In the genomic region with DNA sequence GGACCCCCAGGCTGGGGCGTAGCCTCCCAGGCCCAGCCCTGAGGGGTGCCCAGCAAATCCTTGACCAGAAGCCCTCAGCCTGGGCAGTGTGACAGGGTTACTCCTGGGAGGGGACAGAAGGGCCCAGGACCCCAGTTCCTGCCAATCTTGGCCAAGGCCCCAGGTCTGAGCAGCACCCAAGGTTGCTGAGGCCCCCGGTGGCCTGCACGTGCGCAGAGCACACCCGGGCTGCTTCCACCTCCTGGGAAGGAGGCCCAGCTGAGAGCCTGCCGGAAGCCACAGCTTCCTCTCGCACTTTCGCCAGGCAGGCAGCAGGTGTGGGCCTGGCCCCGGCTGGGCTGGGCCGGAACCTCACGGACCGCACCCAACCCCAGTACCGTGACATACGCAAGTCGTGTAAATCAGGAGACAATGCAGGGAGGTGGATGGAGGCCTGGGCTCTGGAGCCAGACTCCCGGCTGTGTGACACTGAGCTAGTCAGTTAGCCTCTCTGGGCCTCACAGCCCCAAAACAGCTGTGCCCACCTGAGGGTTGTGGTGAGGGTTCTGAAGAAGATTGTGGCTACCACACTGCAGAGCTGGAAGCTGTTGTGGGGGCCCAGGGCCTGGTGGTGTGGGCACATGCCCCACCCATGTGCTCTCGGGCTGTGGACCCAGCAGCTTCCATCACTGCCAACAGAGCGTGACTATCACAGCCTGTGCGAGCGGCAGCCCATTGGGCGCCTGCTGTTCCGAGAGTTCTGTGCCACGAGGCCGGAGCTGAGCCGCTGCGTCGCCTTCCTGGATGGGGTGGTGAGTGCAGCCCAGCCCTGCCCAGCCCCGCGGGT, we compare ENCODE assay signal across 9 cellular contexts. TPM values are rescaled to one million over a fixed set of nuclear protein-coding genes. Genes with fewer than 3 reads are reported as not detected.
A peak's percentile ranks its signal among the peaks of the same experiment; 100 is the strongest.
DNase-seq lines count a peak whose midpoint lies in the region; ATAC-seq and TF ChIP-seq lines count a peak whose summit lies in the region.
"Had no signal": no experiment of that assay in that cellular context is flagged by ENCODE, and none has a peak within 500 bp of the region (broad histone marks: within the 10 kb centered on the region; RNA-seq: fewer than 3 reads in every experiment).

No MANE protein-coding gene starts in this region.

- POLR2A ChIA-PET in activated CD4-positive, alpha-beta memory T cell treated with anti-CD3 and anti-CD28 coated beads, Interleukin-2, amount 10 ng/mL, durations not matched to agents 7 days and 5 days (lab: Charles Lee) = interaction anchor here (0.7 to 14.9 kb wide), 17 partner anchors 8 to 317 kb away, joined by 3 to 654 read pairs (median 6); partner anchors contain the start of genes F12, LMAN2, PDLIM7 and PRELID1

- H3K27ac ChIP-seq in heart right ventricle (peak overlapping the region in 6 of 10 donors; percentile 12 to 96 (median 38)), stomach (peak overlapping the region in 3 of 5 donors; percentile 5 to 98 (median 94)), breast epithelium (peak overlapping the region in 1 of 2 donors; percentile 54)

- no peak for TF ChIP-seq CTCF in heart right ventricle (IDR thresholded peaks at IDR 0.05)
- TF ChIP-seq CTCF in stomach (IDR thresholded peaks at IDR 0.05) = no peak
- no peak for TF ChIP-seq CTCF in breast epithelium (IDR thresholded peaks at IDR 0.05)

- H3K36me3 Mint-ChIP-seq in activated CD4-positive, alpha-beta memory T cell treated with anti-CD3 and anti-CD28 coated beads, Interleukin-2, amount 10 ng/mL, durations not matched to agents 7 days and 5 days (ENCODE audit: low read depth) = peaks cover 88% of the 10 kb centered on the region

- no peak for TF ChIP-seq EP300 in stomach (IDR thresholded peaks at IDR 0.05)

- no peaks in the 10 kb centered on the region for H3K27me3 ChIP-seq in heart right ventricle
- no peaks in the 10 kb centered on the region for H3K27me3 ChIP-seq in stomach
- H3K27me3 ChIP-seq in breast epithelium = no peaks in the 10 kb centered on the region

- H3K4me1 ChIP-seq in heart right ventricle (peaks cover 12 to 69% (median 38%) of the 10 kb centered on the region in 9 donors), stomach (peaks cover 19 to 70% (median 55%) of the 10 kb centered on the region in 4 donors), breast epithelium (peaks cover 5 to 17% of the 10 kb centered on the region in 2 donors)

- H3K9me3 ChIP-seq in heart right ventricle (no peaks in the 10 kb centered on the region), stomach (no peaks in the 10 kb centered on the region), breast epithelium (no peaks in the 10 kb centered on the region)

- H3K4me3 ChIP-seq in heart right ventricle (peak overlapping the region in 1 of 10 donors; percentile 31), stomach (peak overlapping the region in 2 of 4 donors; percentile 5 to 13), breast epithelium (no peak overlapping the region)

- no peak for TF ChIP-seq POLR2A in stomach (IDR thresholded peaks at IDR 0.05)
- no peak for TF ChIP-seq POLR2A in breast epithelium (IDR thresholded peaks at IDR 0.05)

- no peaks in the 10 kb centered on the region for H3K27me3 Mint-ChIP-seq in activated CD4-positive, alpha-beta memory T cell treated with anti-CD3 and anti-CD28 coated beads, Interleukin-2, amount 10 ng/mL, durations not matched to agents 7 days and 5 days

- H3K4me1 Mint-ChIP-seq in activated CD4-positive, alpha-beta memory T cell treated with anti-CD3 and anti-CD28 coated beads, Interleukin-2, amount 10 ng/mL, durations not matched to agents 7 days and 5 days = peaks cover 72% of the 10 kb centered on the region

- ATAC-seq in HG03442 (IDR thresholded peaks at IDR 0.05; ENCODE audit: unreplicated experiment) (peak; percentile 36), heart right ventricle (peak in 6 of 8 donors; percentile 6 to 34 (median 15))

- peak overlapping the region; percentile 93 for H3K27ac Mint-ChIP-seq in activated CD4-positive, alpha-beta memory T cell treated with anti-CD3 and anti-CD28 coated beads, Interleukin-2, amount 10 ng/mL, durations not matched to agents 7 days and 5 days
- H3K27ac Mint-ChIP-seq: nephron had no signal

- WGBS in heart right ventricle, 2 donors = 75 to 80% methylated on average over 29 of the region's 29 CpGs
- WGBS in stomach, 5 donors = 68 to 85% (median 73%) methylated on average over 6 to 29 of the region's 29 CpGs

- peak overlapping the region; percentile 91 for H3K4me3 Mint-ChIP-seq in activated CD4-positive, alpha-beta memory T cell treated with anti-CD3 and anti-CD28 coated beads, Interleukin-2, amount 10 ng/mL, durations not matched to agents 7 days and 5 days
- H3K4me3 Mint-ChIP-seq: nephron had no signal

- intact Hi-C loops in heart right ventricle (cut with DNase I) (loop anchor here in 1 of 10 donors (2.0 kb wide), 1 partner anchor 15 kb away; the partner anchor contains the start of gene PRR7), stomach (cut with DNase I; ENCODE audit: low total_unique reads) (no loop called here), breast epithelium (cut with DNase I; ENCODE audit: low total_unique reads) (no loop called here)

- CTCF ChIA-PET in activated CD4-positive, alpha-beta memory T cell treated with anti-CD3 and anti-CD28 coated beads, Interleukin-2, amount 10 ng/mL, durations not matched to agents 7 days and 5 days (lab: Charles Lee) = interaction anchor here (0.8 to 12.6 kb wide), 20 partner anchors 9 to 128 kb away, joined by 3 to 235 read pairs (median 5); partner anchors contain the start of genes PFN3, PRELID1 and RAB24

- no peaks in the 10 kb centered on the region for H3K9me3 Mint-ChIP-seq in activated CD4-positive, alpha-beta memory T cell treated with anti-CD3 and anti-CD28 coated beads, Interleukin-2, amount 10 ng/mL, durations not matched to agents 7 days and 5 days
- H3K9me3 Mint-ChIP-seq: nephron had no signal

- DNase-seq in SIG-M5 treated with dmso at 0.1 percent for 504 hours (lab: John Stamatoyannopoulos, UW; ENCODE audit: unreplicated experiment) = peak; percentile 36
- no peak for DNase-seq in SIG-M5 (lab: John Stamatoyannopoulos, UW)
- peak; percentile 89 for DNase-seq in activated CD4-positive, alpha-beta memory T cell treated with anti-CD3 and anti-CD28 coated beads, Interleukin-2, amount 10 ng/mL, durations not matched to agents 7 days and 5 days
- peak in 1 of 2 donors; percentile 44 for DNase-seq in heart right ventricle
- peak; percentile 55 for DNase-seq in stomach
- DNase-seq in breast epithelium (ENCODE audit: low spot score in 2 of 2) = no peak
- DNase-seq in NCI-H146 treated with DMSO at 0.1 percent for 48 hours (lab: John Stamatoyannopoulos, UW; ENCODE audit: unreplicated experiment) = no peak

- peaks cover 0 to 69% (median 31%) of the 10 kb centered on the region in 9 donors for H3K36me3 ChIP-seq in heart right ventricle
- H3K36me3 ChIP-seq in stomach = peaks cover 52 to 68% (median 64%) of the 10 kb centered on the region in 4 donors
- no peaks in the 10 kb centered on the region for H3K36me3 ChIP-seq in breast epithelium

RNA-seq across cellular contexts. Expression of gene GRK6, which starts 5.1 kb away (rescaled TPM):
- 100 to 1,000 TPM; 206 to 208 TPM for total RNA-seq in activated CD4-positive, alpha-beta memory T cell treated with anti-CD3 and anti-CD28 coated beads, Interleukin-2, amount 10 ng/mL, durations not matched to agents 7 days and 5 days
- total RNA-seq in heart right ventricle (10 to 100 TPM; 11.8 to 21.2 (median 15.2) TPM), stomach (10 to 100 TPM in 4 of 5 donors, 1 to 10 TPM in 1; 1.8 to 91.2 (median 19.1) TPM), breast epithelium (10 to 100 TPM; 21.3 to 25.0 (median 22.1) TPM)
- polyA plus RNA-seq in heart right ventricle (10 to 100 TPM in 1 of 2 donors, 1 to 10 TPM in 1; 6.7 to 22.9 TPM), stomach (10 to 100 TPM; 14.6 to 20.2 (median 16.2) TPM)

RNA-seq across cellular contexts. Expression of gene PRR7, which starts 15.1 kb away (rescaled TPM):
- total RNA-seq in activated CD4-positive, alpha-beta memory T cell treated with anti-CD3 and anti-CD28 coated beads, Interleukin-2, amount 10 ng/mL, durations not matched to agents 7 days and 5 days = 1 to 10 TPM; 4.9 to 5.8 TPM
- 1 to 10 TPM in 9 of 10 donors, under 1 TPM in 1; 0.97 to 2.9 (median 1.9) TPM for total RNA-seq in heart right ventricle
- polyA plus RNA-seq in heart right ventricle = 1 to 10 TPM; 1.8 to 2.7 TPM
- total RNA-seq in stomach = under 1 TPM in 1 of 5 donors, not detected in 4; 0.73 TPM
- polyA plus RNA-seq in stomach = 1 to 10 TPM in 2 of 3 donors, under 1 TPM in 1; 0.61 to 3.7 (median 1.5) TPM
- 1 to 10 TPM in 2 of 3 donors, under 1 TPM in 1; 0.48 to 2.0 (median 1.3) TPM for total RNA-seq in breast epithelium

RNA-seq across cellular contexts. Expression of gene F12, which starts 22.2 kb away (rescaled TPM):
- total RNA-seq in activated CD4-positive, alpha-beta memory T cell treated with anti-CD3 and anti-CD28 coated beads, Interleukin-2, amount 10 ng/mL, durations not matched to agents 7 days and 5 days = 1 to 10 TPM; 1.5 to 1.6 TPM
- total RNA-seq in heart right ventricle = under 1 TPM in 1 of 10 donors, not detected in 9; 0.25 TPM
- polyA plus RNA-seq in heart right ventricle = under 1 TPM; 0.28 to 0.37 TPM
- 10 to 100 TPM in 2 of 5 donors, not detected in 3; 52.4 to 68.3 TPM for total RNA-seq in stomach
- polyA plus RNA-seq in stomach = 10 to 100 TPM in 1 of 3 donors, under 1 TPM in 1, not detected in 1; 0.50 to 13.6 TPM
- 1 to 10 TPM in 2 of 3 donors, under 1 TPM in 1; 0.64 to 2.9 (median 2.6) TPM for total RNA-seq in breast epithelium

RNA-seq across cellular contexts. Expression of gene PFN3, which starts 31.1 kb away (rescaled TPM):
- total RNA-seq in activated CD4-positive, alpha-beta memory T cell treated with anti-CD3 and anti-CD28 coated beads, Interleukin-2, amount 10 ng/mL, durations not matched to agents 7 days and 5 days = not detected
- total RNA-seq in heart right ventricle (not detected), stomach (not detected), breast epithelium (not detected)
- polyA plus RNA-seq in heart right ventricle (not detected), stomach (not detected)

RNA-seq across cellular contexts. Expression of gene DBN1, which starts 41.9 kb away (rescaled TPM):
- 1 to 10 TPM; 4.9 to 5.0 TPM for total RNA-seq in activated CD4-positive, alpha-beta memory T cell treated with anti-CD3 and anti-CD28 coated beads, Interleukin-2, amount 10 ng/mL, durations not matched to agents 7 days and 5 days
- total RNA-seq in heart right ventricle (10 to 100 TPM; 13.1 to 52.9 (median 19.1) TPM), stomach (10 to 100 TPM; 15.2 to 78.1 (median 53.3) TPM), breast epithelium (10 to 100 TPM; 30.7 to 94.6 (median 61.3) TPM)
- polyA plus RNA-seq in heart right ventricle (10 to 100 TPM; 19.2 to 31.5 TPM), stomach (10 to 100 TPM; 14.7 to 31.3 (median 22.7) TPM)

Comparison
In these comparisons a context has a peak if more than half of its experiments do, and no peak if none do; other contexts are left out.
1. DNase-seq: peak in SIG-M5 treated with dmso at 0.1 percent for 504 hours (single experiment), activated CD4-positive, alpha-beta memory T cell treated with anti-CD3 and anti-CD28 coated beads, Interleukin-2, amount 10 ng/mL, durations not matched to agents 7 days and 5 days (single experiment) and stomach (single experiment); none in SIG-M5 (single experiment), breast epithelium (0 of 2) and NCI-H146 treated with DMSO at 0.1 percent for 48 hours (single experiment).